Comparison of ENCODE assay signal across 21 cellular contexts in the genomic region with DNA sequence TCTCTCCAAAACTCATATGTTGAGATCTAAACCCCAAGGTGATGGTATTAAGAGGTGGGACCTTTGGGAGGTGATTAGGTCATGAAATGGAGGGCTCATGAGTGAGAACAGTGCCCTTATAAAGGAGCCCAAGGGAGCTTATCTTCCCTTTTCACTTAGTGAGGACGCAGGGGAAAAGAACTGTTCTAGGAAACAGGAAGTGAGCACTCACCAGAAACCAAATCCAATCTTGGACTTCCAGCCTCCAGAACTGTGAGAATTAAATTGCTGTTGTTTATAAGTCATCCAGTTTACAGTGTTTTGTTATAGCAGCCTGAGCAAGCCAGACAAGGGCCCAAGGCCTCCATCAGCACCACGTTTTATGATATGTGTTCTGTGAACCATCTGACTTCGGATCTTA.
DNase-seq lines count a peak whose midpoint lies in the region; ATAC-seq and TF ChIP-seq lines count a peak whose summit lies in the region.
"Had no signal": no experiment of that assay in that cellular context is flagged by ENCODE, and none has a peak within 500 bp of the region (broad histone marks: within the 10 kb centered on the region; RNA-seq: fewer than 3 reads in every experiment).

No MANE protein-coding gene starts in this region.

- H3K4me1 ChIP-seq in Peyer's patch = peaks cover 0 to 28% (median 6%) of the 10 kb centered on the region in 4 donors

- no peak for TF ChIP-seq POLR2A in Peyer's patch (IDR thresholded peaks at IDR 0.05)

- no peaks in the 10 kb centered on the region for H3K9me3 Mint-ChIP-seq in activated T-cell treated with anti-CD3 and anti-CD28 coated beads, Interleukin-2, amount 50 U/mL, for 24 hours
- no peaks in the 10 kb centered on the region for H3K9me3 Mint-ChIP-seq in activated naive CD8-positive, alpha-beta T cell treated with anti-CD3 and anti-CD28 coated beads, Interleukin-2, amount 50 U/mL, for 24 hours
- no peaks in the 10 kb centered on the region for H3K9me3 Mint-ChIP-seq in stimulated activated effector memory CD8-positive, alpha-beta T cell treated with anti-CD3 and anti-CD28 coated beads, Interleukin-12 subunit alpha, Interleukin-12 subunit beta, amount 100 ng/mL, for 72 hours
- H3K9me3 Mint-ChIP-seq: central memory CD8-positive, alpha-beta T cell; neural crest cell; type B pancreatic cell had no signal

- H3K27ac Mint-ChIP-seq in activated T-cell treated with anti-CD3 and anti-CD28 coated beads, Interleukin-2, amount 50 U/mL, for 24 hours = peak overlapping the region; percentile 26
- peak overlapping the region; percentile 87 for H3K27ac Mint-ChIP-seq in activated naive CD8-positive, alpha-beta T cell treated with anti-CD3 and anti-CD28 coated beads, Interleukin-2, amount 50 U/mL, for 24 hours
- H3K27ac Mint-ChIP-seq in stimulated activated effector memory CD8-positive, alpha-beta T cell treated with anti-CD3 and anti-CD28 coated beads, Interleukin-12 subunit alpha, Interleukin-12 subunit beta, amount 100 ng/mL, for 72 hours = peak overlapping the region; percentile 23
- H3K27ac Mint-ChIP-seq: type B pancreatic cell had no signal

- no peaks in the 10 kb centered on the region for H3K9me3 ChIP-seq in Peyer's patch

- no peak for ATAC-seq in activated naive CD8-positive, alpha-beta T cell treated with anti-CD3 and anti-CD28 coated beads, Interleukin-2, amount 50 U/mL, for 24 hours
- no peak for ATAC-seq in stimulated activated effector memory CD8-positive, alpha-beta T cell treated with anti-CD3 and anti-CD28 coated beads, Interleukin-12 subunit alpha, Interleukin-12 subunit beta, amount 100 ng/mL, for 72 hours
- ATAC-seq: HCT116, SK-N-SH treated with all-trans-retinoic acid at 6 μM for 48 hours had no signal

- no peaks in the 10 kb centered on the region for H3K36me3 ChIP-seq in Peyer's patch
- H3K36me3 ChIP-seq: WERI-Rb-1 had no signal

- no peak overlapping the region for H3K27ac ChIP-seq in Peyer's patch
- H3K27ac ChIP-seq: hepatocyte, WERI-Rb-1 had no signal

- TF ChIP-seq CTCF in Peyer's patch (IDR thresholded peaks at IDR 0.05) = no peak

- H3K27me3 Mint-ChIP-seq in activated T-cell treated with anti-CD3 and anti-CD28 coated beads, Interleukin-2, amount 50 U/mL, for 24 hours = no peaks in the 10 kb centered on the region
- no peaks in the 10 kb centered on the region for H3K27me3 Mint-ChIP-seq in activated naive CD8-positive, alpha-beta T cell treated with anti-CD3 and anti-CD28 coated beads, Interleukin-2, amount 50 U/mL, for 24 hours
- H3K27me3 Mint-ChIP-seq: central memory CD8-positive, alpha-beta T cell had no signal

- H3K4me3 ChIP-seq in Peyer's patch = no peak overlapping the region
- H3K4me3 ChIP-seq: hepatocyte had no signal

- no peak for DNase-seq in activated T-cell treated with anti-CD3 and anti-CD28 coated beads, Interleukin-2, amount 50 U/mL, for 24 hours
- no peak for DNase-seq in activated T-cell treated with anti-CD3 and anti-CD28 coated beads for 4 hours
- peak; percentile 89 for DNase-seq in MV-4-11 (lab: John Stamatoyannopoulos, UW)
- no peak for DNase-seq in activated naive CD8-positive, alpha-beta T cell treated with anti-CD3 and anti-CD28 coated beads, Interleukin-2, amount 50 U/mL, for 24 hours
- no peak for DNase-seq in stimulated activated effector memory CD8-positive, alpha-beta T cell treated with anti-CD3 and anti-CD28 coated beads, Interleukin-12 subunit alpha, Interleukin-12 subunit beta, amount 100 ng/mL, for 72 hours (ENCODE audit: low spot score in 2 of 2)
- no peak for DNase-seq in Peyer's patch
- DNase-seq in NCI-H2227 treated with DMSO at 0.1 percent for 48 hours (lab: John Stamatoyannopoulos, UW) = no peak
- DNase-seq in COLO829 (ENCODE audit: low spot score) = no peak
- DNase-seq: amniotic stem cell; effector memory CD4-positive, alpha-beta T cell; NCI-H1694; NCI-H524; stimulated activated CD4-positive, alpha-beta T cell treated with anti-CD3 and anti-CD28 coated beads, Interleukin-15, amount 100 ng/mL, for 24 hours; stimulated activated naive CD4-positive, alpha-beta T cell treated with Interleukin-2 at 50 U/mL for 16 hours; WERI-Rb-1 had no signal

- H3K4me1 Mint-ChIP-seq in activated T-cell treated with anti-CD3 and anti-CD28 coated beads, Interleukin-2, amount 50 U/mL, for 24 hours (ENCODE audit: low read depth) = peaks cover 82% of the 10 kb centered on the region
- peaks cover 87% of the 10 kb centered on the region for H3K4me1 Mint-ChIP-seq in activated naive CD8-positive, alpha-beta T cell treated with anti-CD3 and anti-CD28 coated beads, Interleukin-2, amount 50 U/mL, for 24 hours
- peaks cover 75% of the 10 kb centered on the region for H3K4me1 Mint-ChIP-seq in stimulated activated effector memory CD8-positive, alpha-beta T cell treated with anti-CD3 and anti-CD28 coated beads, Interleukin-12 subunit alpha, Interleukin-12 subunit beta, amount 100 ng/mL, for 72 hours

- no peak overlapping the region for H3K4me3 Mint-ChIP-seq in activated T-cell treated with anti-CD3 and anti-CD28 coated beads, Interleukin-2, amount 50 U/mL, for 24 hours
- H3K4me3 Mint-ChIP-seq in activated naive CD8-positive, alpha-beta T cell treated with anti-CD3 and anti-CD28 coated beads, Interleukin-2, amount 50 U/mL, for 24 hours = peak overlapping the region; percentile 22
- no peak overlapping the region for H3K4me3 Mint-ChIP-seq in stimulated activated effector memory CD8-positive, alpha-beta T cell treated with anti-CD3 and anti-CD28 coated beads, Interleukin-12 subunit alpha, Interleukin-12 subunit beta, amount 100 ng/mL, for 72 hours
- H3K4me3 Mint-ChIP-seq: central memory CD8-positive, alpha-beta T cell; neural crest cell; type B pancreatic cell had no signal

- peaks cover 5% of the 10 kb centered on the region for H3K36me3 Mint-ChIP-seq in activated T-cell treated with anti-CD3 and anti-CD28 coated beads, Interleukin-2, amount 50 U/mL, for 24 hours (ENCODE audit: low read depth)
- H3K36me3 Mint-ChIP-seq in activated naive CD8-positive, alpha-beta T cell treated with anti-CD3 and anti-CD28 coated beads, Interleukin-2, amount 50 U/mL, for 24 hours (ENCODE audit: low read depth) = peaks cover 7% of the 10 kb centered on the region
- peaks cover 54% of the 10 kb centered on the region for H3K36me3 Mint-ChIP-seq in stimulated activated effector memory CD8-positive, alpha-beta T cell treated with anti-CD3 and anti-CD28 coated beads, Interleukin-12 subunit alpha, Interleukin-12 subunit beta, amount 100 ng/mL, for 72 hours
- H3K36me3 Mint-ChIP-seq: type B pancreatic cell had no signal

- H3K27me3 ChIP-seq in Peyer's patch = no peaks in the 10 kb centered on the region
- H3K27me3 ChIP-seq: hepatocyte had no signal

Comparison
In these comparisons a context has a peak if more than half of its experiments do, and no peak if none do; other contexts are left out.
1. H3K27ac Mint-ChIP-seq: peak in every context shown above with its lines; median percentile 87 in activated naive CD8-positive, alpha-beta T cell treated with anti-CD3 and anti-CD28 coated beads, Interleukin-2, amount 50 U/mL, for 24 hours; 26 in activated T-cell treated with anti-CD3 and anti-CD28 coated beads, Interleukin-2, amount 50 U/mL, for 24 hours; 23 in stimulated activated effector memory CD8-positive, alpha-beta T cell treated with anti-CD3 and anti-CD28 coated beads, Interleukin-12 subunit alpha, Interleukin-12 subunit beta, amount 100 ng/mL, for 72 hours.